17 cellular contexts compared by ENCODE assay signal in genomic region chr15:40691737-40692136, GRCh38. TPM values are rescaled to one million over a fixed set of nuclear protein-coding genes. Genes with fewer than 3 reads are reported as not detected.
A peak's percentile ranks its signal among the peaks of the same experiment; 100 is the strongest.
DNase-seq lines count a peak whose midpoint lies in the region; ATAC-seq and TF ChIP-seq lines count a peak whose summit lies in the region.
"Had no signal": no experiment of that assay in that cellular context is flagged by ENCODE, and none has a peak within 500 bp of the region (broad histone marks: within the 10 kb centered on the region; RNA-seq: fewer than 3 reads in every experiment).

No MANE protein-coding gene starts in this region.

- DNase-seq in activated naive CD8-positive, alpha-beta T cell treated with anti-CD3 and anti-CD28 coated beads, Interleukin-2, amount 50 U/mL, for 24 hours = no peak
- DNase-seq in HuH-7 (ENCODE audit: low spot score) (peak; percentile 23), choroid plexus epithelial cell (ENCODE audit: low read depth) (peak; percentile 6), renal cortical epithelial cell (ENCODE audit: low read depth) (peak; percentile 20), superior temporal gyrus (ENCODE audit: extremely low spot score) (no peak), foreskin fibroblast (no peak)
- DNase-seq: COR-L47, H9, KBM-7, NCI-H1092, NCI-H146, NCI-H2081, NCI-H510A treated with DMSO at 0.1 percent for 48 hours, Peyer's patch had no signal

- no peaks in the 10 kb centered on the region for H3K27me3 Mint-ChIP-seq in activated naive CD8-positive, alpha-beta T cell
- H3K27me3 Mint-ChIP-seq in activated naive CD8-positive, alpha-beta T cell treated with anti-CD3 and anti-CD28 coated beads, Interleukin-2, amount 50 U/mL, for 24 hours = no peaks in the 10 kb centered on the region

- H3K36me3 Mint-ChIP-seq in activated naive CD8-positive, alpha-beta T cell = no peaks in the 10 kb centered on the region
- peaks cover 17% of the 10 kb centered on the region for H3K36me3 Mint-ChIP-seq in activated naive CD8-positive, alpha-beta T cell treated with anti-CD3 and anti-CD28 coated beads, Interleukin-2, amount 50 U/mL, for 24 hours (ENCODE audit: low read depth)

- peak overlapping the region; percentile 32 for H3K4me3 Mint-ChIP-seq in activated naive CD8-positive, alpha-beta T cell
- H3K4me3 Mint-ChIP-seq in activated naive CD8-positive, alpha-beta T cell treated with anti-CD3 and anti-CD28 coated beads, Interleukin-2, amount 50 U/mL, for 24 hours = no peak overlapping the region

- H3K4me3 ChIP-seq in choroid plexus epithelial cell (ENCODE audit: low read depth, low read length) (no peak overlapping the region), foreskin fibroblast (ENCODE audit: low read depth in 1 of 2, low read length in 2 of 2) (no peak overlapping the region)
- H3K4me3 ChIP-seq: Peyer's patch had no signal

- TF ChIP-seq CTCF in choroid plexus epithelial cell (conservative IDR thresholded peaks at IDR 0.05; ENCODE audit: low read depth, low read length) (no peak), foreskin fibroblast (IDR thresholded peaks at IDR 0.05; ENCODE audit: low read depth, low read length) (no peak)

- no peak overlapping the region for H3K27ac Mint-ChIP-seq in activated naive CD8-positive, alpha-beta T cell
- no peak overlapping the region for H3K27ac Mint-ChIP-seq in activated naive CD8-positive, alpha-beta T cell treated with anti-CD3 and anti-CD28 coated beads, Interleukin-2, amount 50 U/mL, for 24 hours
- H3K27ac Mint-ChIP-seq: H9 had no signal

- no peaks in the 10 kb centered on the region for H3K9me3 Mint-ChIP-seq in activated naive CD8-positive, alpha-beta T cell (ENCODE audit: low read depth)
- H3K9me3 Mint-ChIP-seq in activated naive CD8-positive, alpha-beta T cell treated with anti-CD3 and anti-CD28 coated beads, Interleukin-2, amount 50 U/mL, for 24 hours = no peaks in the 10 kb centered on the region

- ATAC-seq in activated naive CD8-positive, alpha-beta T cell treated with anti-CD3 and anti-CD28 coated beads, Interleukin-2, amount 50 U/mL, for 24 hours = no peak
- no peak for ATAC-seq in GM21576 (IDR thresholded peaks at IDR 0.05; ENCODE audit: unreplicated experiment)
- ATAC-seq: Right ventricle myocardium inferior had no signal

- peaks cover 18% of the 10 kb centered on the region for H3K4me1 Mint-ChIP-seq in activated naive CD8-positive, alpha-beta T cell (ENCODE audit: low read depth)
- peaks cover 17% of the 10 kb centered on the region for H3K4me1 Mint-ChIP-seq in activated naive CD8-positive, alpha-beta T cell treated with anti-CD3 and anti-CD28 coated beads, Interleukin-2, amount 50 U/mL, for 24 hours

RNA-seq across cellular contexts. Expression of gene RAD51, which starts 3.2 kb away (rescaled TPM):
- 0.85 and 5.6 TPM in 2 replicates for total RNA-seq in renal cortical epithelial cell

Comparison
In these comparisons a context has a peak if more than half of its experiments do, and no peak if none do; other contexts are left out.
1. DNase-seq: peak in HuH-7 (single experiment), choroid plexus epithelial cell (single experiment) and renal cortical epithelial cell (single experiment); none in activated naive CD8-positive, alpha-beta T cell treated with anti-CD3 and anti-CD28 coated beads, Interleukin-2, amount 50 U/mL, for 24 hours (single experiment), superior temporal gyrus (single experiment) and foreskin fibroblast (0 of 2).